Comparison of ENCODE assay signal across 1 cellular context in the genomic region with DNA sequence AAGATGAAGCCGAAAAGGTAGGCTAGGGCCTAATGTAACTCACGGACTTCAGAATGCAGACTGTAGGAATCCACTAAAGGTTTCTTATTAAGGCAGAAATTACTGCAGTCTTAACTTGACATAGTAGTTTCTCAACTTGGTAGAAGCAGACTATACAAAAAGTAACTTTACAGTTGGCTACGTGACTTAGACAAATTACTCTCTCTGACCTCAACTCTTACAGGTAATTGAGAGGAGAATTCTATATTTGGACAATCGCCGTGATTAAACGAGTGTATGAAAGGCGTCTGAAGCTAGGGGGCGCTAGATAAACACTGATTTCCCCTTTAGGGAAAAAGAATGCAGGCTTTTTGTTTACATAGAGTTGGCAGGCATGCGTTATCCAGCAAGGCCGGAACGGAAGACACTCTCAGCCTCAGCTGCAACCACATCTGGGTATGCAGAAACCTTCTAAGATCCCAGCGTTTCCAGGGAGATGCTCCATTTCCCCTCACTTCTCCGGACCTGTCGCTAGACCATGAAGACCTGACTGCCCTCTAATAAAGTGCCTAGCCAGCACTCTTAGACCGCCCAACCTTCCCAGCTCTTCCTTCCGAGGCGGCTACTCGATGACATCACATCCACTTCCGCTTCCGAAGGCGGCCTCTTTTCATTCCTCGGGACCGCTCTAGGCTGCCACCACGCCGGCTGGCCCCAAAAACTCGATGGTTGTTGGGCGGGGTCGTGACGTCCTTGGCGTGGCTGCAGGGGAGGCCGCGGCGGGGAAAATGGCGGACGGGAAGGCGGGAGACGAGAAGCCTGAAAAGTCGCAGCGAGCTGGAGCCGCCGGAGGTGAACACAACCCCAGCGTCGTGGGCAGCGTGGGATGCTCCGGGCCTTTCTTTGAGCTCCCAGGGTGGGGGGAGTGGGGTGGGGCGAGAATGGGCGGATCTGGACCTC.
TF ChIP-seq lines count a peak whose summit lies in the region.

A gene with protein sequence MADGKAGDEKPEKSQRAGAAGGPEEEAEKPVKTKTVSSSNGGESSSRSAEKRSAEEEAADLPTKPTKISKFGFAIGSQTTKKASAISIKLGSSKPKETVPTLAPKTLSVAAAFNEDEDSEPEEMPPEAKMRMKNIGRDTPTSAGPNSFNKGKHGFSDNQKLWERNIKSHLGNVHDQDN (plus strand): TSS at position 732 of the 939 bp plus-strand sequence. CDS start 36 bp downstream, at position 768.

TF ChIP-seq in HepG2, 621 proteins besides CTCF, POLR2A, EP300 and RAD21 (continued from another document and continues in another):
- TF ChIP-seq, protein P1, sequence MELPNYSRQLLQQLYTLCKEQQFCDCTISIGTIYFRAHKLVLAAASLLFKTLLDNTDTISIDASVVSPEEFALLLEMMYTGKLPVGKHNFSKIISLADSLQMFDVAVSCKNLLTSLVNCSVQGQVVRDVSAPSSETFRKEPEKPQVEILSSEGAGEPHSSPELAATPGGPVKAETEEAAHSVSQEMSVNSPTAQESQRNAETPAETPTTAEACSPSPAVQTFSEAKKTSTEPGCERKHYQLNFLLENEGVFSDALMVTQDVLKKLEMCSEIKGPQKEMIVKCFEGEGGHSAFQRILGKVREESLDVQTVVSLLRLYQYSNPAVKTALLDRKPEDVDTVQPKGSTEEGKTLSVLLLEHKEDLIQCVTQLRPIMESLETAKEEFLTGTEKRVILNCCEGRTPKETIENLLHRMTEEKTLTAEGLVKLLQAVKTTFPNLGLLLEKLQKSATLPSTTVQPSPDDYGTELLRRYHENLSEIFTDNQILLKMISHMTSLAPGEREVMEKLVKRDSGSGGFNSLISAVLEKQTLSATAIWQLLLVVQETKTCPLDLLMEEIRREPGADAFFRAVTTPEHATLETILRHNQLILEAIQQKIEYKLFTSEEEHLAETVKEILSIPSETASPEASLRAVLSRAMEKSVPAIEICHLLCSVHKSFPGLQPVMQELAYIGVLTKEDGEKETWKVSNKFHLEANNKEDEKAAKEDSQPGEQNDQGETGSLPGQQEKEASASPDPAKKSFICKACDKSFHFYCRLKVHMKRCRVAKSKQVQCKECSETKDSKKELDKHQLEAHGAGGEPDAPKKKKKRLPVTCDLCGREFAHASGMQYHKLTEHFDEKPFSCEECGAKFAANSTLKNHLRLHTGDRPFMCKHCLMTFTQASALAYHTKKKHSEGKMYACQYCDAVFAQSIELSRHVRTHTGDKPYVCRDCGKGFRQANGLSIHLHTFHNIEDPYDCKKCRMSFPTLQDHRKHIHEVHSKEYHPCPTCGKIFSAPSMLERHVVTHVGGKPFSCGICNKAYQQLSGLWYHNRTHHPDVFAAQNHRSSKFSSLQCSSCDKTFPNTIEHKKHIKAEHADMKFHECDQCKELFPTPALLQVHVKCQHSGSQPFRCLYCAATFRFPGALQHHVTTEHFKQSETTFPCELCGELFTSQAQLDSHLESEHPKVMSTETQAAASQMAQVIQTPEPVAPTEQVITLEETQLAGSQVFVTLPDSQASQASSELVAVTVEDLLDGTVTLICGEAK (IDR thresholded peaks at IDR 0.05), result peak; percentile 51
- TF ChIP-seq, protein P1 (CRISPR knock-in tag; IDR thresholded peaks at IDR 0.05), result no peak
- TF ChIP-seq TCF7L2 (IDR thresholded peaks at IDR 0.05; ENCODE audit: low read depth, low read length) (no peak), FOXP4 (CRISPR knock-in tag; IDR thresholded peaks at IDR 0.05) (peak; percentile 59; the same call in 1 of the 2 replicates), RBM39 (IDR thresholded peaks at IDR 0.05; ENCODE audit: low read depth, low read length, poor library complexity, severe bottlenecking) (no peak), SOX6 (IDR thresholded peaks at IDR 0.05) (no peak), SOX6 (CRISPR knock-in tag; IDR thresholded peaks at IDR 0.05) (peak; percentile 71), ZNF772 (CRISPR knock-in tag; IDR thresholded peaks at IDR 0.05) (peak; percentile 91), GATAD2A (CRISPR knock-in tag; IDR thresholded peaks at IDR 0.05) (no peak; the same call in none of the 2 replicates), TCF12 (IDR thresholded peaks at IDR 0.05) (no peak), TCF12 (CRISPR knock-in tag; IDR thresholded peaks at IDR 0.05) (peak; percentile 70; the same call in 1 of the 2 replicates), ZSCAN30 (CRISPR knock-in tag; IDR thresholded peaks at IDR 0.05) (no peak), SNRNP70 (IDR thresholded peaks at IDR 0.05; ENCODE audit: low read depth, low read length) (no peak), ZFP82 (CRISPR knock-in tag; IDR thresholded peaks at IDR 0.05; ENCODE audit: borderline replicate concordance) (peak; percentile 66; the same call in 1 of the 2 replicates), RARA (CRISPR knock-in tag; IDR thresholded peaks at IDR 0.05) (no peak), CREM (IDR thresholded peaks at IDR 0.05) (peak; percentile 98), CREM (CRISPR knock-in tag; IDR thresholded peaks at IDR 0.05) (peak; percentile 67), ZNF724P (CRISPR knock-in tag; IDR thresholded peaks at IDR 0.05; ENCODE audit: borderline replicate concordance) (no peak), GZF1 (CRISPR knock-in tag; IDR thresholded peaks at IDR 0.05) (no peak), FOXJ3 (CRISPR knock-in tag; IDR thresholded peaks at IDR 0.05; ENCODE audit: borderline replicate concordance) (no peak; the same call in 1 of the 2 replicates), ZNF609 (CRISPR knock-in tag; IDR thresholded peaks at IDR 0.05; ENCODE audit: borderline replicate concordance) (peak; percentile 18; the same call in 1 of the 2 replicates), ATF7 (IDR thresholded peaks at IDR 0.05) (peak; percentile 94), ATF7 (CRISPR knock-in tag; IDR thresholded peaks at IDR 0.05) (peak; percentile 91), CBX5 (CRISPR knock-in tag; IDR thresholded peaks at IDR 0.05; ENCODE audit: borderline replicate concordance) (peak; percentile 74; the same call in 1 of the 2 replicates), BORCS8-MEF2B (CRISPR knock-in tag; IDR thresholded peaks at IDR 0.05) (peak; percentile 82), NR2F6 (IDR thresholded peaks at IDR 0.05) (no peak), NR2F6 (CRISPR knock-in tag; IDR thresholded peaks at IDR 0.05) (peak; percentile 50; the same call in 1 of the 2 replicates), ZBTB8A (CRISPR knock-in tag; IDR thresholded peaks at IDR 0.05; ENCODE audit: borderline replicate concordance, low read depth) (no peak), TBX3 (IDR thresholded peaks at IDR 0.05; ENCODE audit: borderline replicate concordance) (no peak), ZNF354B (CRISPR knock-in tag; IDR thresholded peaks at IDR 0.05) (0 out of 2 replicates have a peak, but pooled peaks have one; percentile 11), PHF20 (CRISPR knock-in tag; IDR thresholded peaks at IDR 0.05) (peak; percentile 96), NFKBIZ (CRISPR knock-in tag; IDR thresholded peaks at IDR 0.05) (no peak), ZNF589 (CRISPR knock-in tag; conservative IDR thresholded peaks at IDR 0.05) (no peak; the same call in 1 of the 2 replicates), JARID2 (CRISPR knock-in tag; IDR thresholded peaks at IDR 0.05; ENCODE audit: insufficient replicate concordance) (no peak), ZFY (CRISPR knock-in tag; IDR thresholded peaks at IDR 0.05) (no peak), ZMYM3 (CRISPR knock-in tag; IDR thresholded peaks at IDR 0.05) (no peak; the same call in 1 of the 2 replicates)
- TF ChIP-seq, protein P2, sequence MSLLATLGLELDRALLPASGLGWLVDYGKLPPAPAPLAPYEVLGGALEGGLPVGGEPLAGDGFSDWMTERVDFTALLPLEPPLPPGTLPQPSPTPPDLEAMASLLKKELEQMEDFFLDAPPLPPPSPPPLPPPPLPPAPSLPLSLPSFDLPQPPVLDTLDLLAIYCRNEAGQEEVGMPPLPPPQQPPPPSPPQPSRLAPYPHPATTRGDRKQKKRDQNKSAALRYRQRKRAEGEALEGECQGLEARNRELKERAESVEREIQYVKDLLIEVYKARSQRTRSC (CRISPR knock-in tag; IDR thresholded peaks at IDR 0.05; ENCODE audit: low read depth), result no peak; the same call in 1 of the 2 replicates
- TF ChIP-seq, protein P3, sequence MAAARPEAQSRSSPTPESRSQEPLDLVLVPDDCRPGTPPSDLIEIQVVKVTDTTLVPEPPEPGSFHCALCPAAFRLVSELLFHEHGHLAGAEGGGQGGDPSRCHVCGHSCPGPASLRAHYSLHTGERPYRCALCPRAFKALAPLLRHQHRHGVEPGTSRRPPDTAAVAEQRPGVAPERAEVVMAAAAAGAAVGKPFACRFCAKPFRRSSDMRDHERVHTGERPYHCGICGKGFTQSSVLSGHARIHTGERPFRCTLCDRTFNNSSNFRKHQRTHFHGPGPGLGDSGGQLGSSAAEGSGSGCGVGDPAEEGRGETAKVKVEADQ (CRISPR knock-in tag; IDR thresholded peaks at IDR 0.05; ENCODE audit: borderline replicate concordance), result no peak; the same call in 1 of the 2 replicates
